In the genomic region with DNA sequence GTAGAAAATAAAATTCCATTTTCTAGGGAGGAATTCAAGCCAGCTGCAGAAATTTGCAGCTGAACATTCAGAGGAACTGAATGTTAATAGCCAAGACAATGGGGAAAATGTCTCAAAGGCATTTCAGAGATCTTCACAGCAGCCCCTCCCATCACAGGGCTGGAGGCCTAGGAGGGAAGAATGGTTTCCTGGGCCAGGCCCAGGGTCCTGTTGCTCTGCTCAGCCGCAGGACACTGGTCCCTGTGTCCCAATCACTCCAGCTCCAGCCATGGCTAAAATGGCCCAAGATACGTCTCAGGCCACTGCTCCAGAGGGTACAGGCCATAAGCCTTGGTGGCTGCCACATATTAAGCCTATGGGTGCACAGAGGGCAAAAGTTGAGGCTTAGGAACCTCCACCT, we compare ENCODE assay signal across 34 cellular contexts.
"Had no signal": no experiment of that assay in that cellular context is flagged by ENCODE, and none has a peak within 500 bp of the region (broad histone marks: within the 10 kb centered on the region; RNA-seq: fewer than 3 reads in every experiment).

No MANE protein-coding gene starts in this region.

- ATAC-seq: activated naive CD4-positive, alpha-beta T cell treated with anti-CD3 and anti-CD28 coated beads, Interleukin-2, amount 50 U/mL, for 72 hours; activated naive CD8-positive, alpha-beta T cell treated with anti-CD3 and anti-CD28 coated beads, Interleukin-2, amount 50 U/mL, for 24 hours; activated T-cell treated with anti-CD3 and anti-CD28 coated beads, Interleukin-2, amount 50 U/mL, for 4 hours; activated T-cell treated with anti-CD3 and anti-CD28 coated beads, Interleukin-2, amount 50 U/mL, for 72 hours; activated T-helper 17 cell treated with anti-CD3 and anti-CD28 coated beads, Interleukin-2, amount 50 U/mL, for 72 hours; body of pancreas had no signal

- H3K4me3 ChIP-seq: adrenal gland, ascending aorta, body of pancreas, breast epithelium, cardiac muscle cell had no signal

- H3K9me3 ChIP-seq: adrenal gland, body of pancreas had no signal

- H3K27me3 ChIP-seq: adrenal gland, ascending aorta, body of pancreas, brain microvascular endothelial cell, breast epithelium, cardiac muscle cell had no signal

- H3K4me1 ChIP-seq: adrenal gland, ascending aorta, body of pancreas, breast epithelium had no signal

- H3K27ac ChIP-seq: adrenal gland, ascending aorta, body of pancreas, brain microvascular endothelial cell, breast epithelium, cardiac muscle cell had no signal

- FAIRE-seq: astrocyte, bronchial epithelial cell had no signal

- DNase-seq: activated effector memory CD4-positive, alpha-beta T cell treated with anti-CD3 and anti-CD28 coated beads, Interleukin-2, amount 50 U/mL, for 16 hours; activated effector memory CD4-positive, alpha-beta T cell treated with Interleukin-2 at 50 U/mL for 16 hours; activated gamma-delta T cell; activated gamma-delta T cell treated with Interleukin-2 at 50 U/mL for 16 hours; activated naive CD4-positive, alpha-beta T cell; activated naive CD4-positive, alpha-beta T cell treated with anti-CD3 and anti-CD28 coated beads for 36 hours; activated naive CD4-positive, alpha-beta T cell treated with anti-CD3 and anti-CD28 coated beads, Interleukin-2, amount 10 ng/mL, durations not matched to agents 7 days and 5 days; activated naive CD4-positive, alpha-beta T cell treated with anti-CD3 and anti-CD28 coated beads, Interleukin-2, amount 50 U/mL, for 16 hours; activated naive CD4-positive, alpha-beta T cell treated with Interleukin-2 at 50 U/mL for 16 hours; activated naive CD8-positive, alpha-beta T cell treated with anti-CD3 and anti-CD28 coated beads for 36 hours; activated naive CD8-positive, alpha-beta T cell treated with anti-CD3 and anti-CD28 coated beads, Interleukin-2, amount 10 ng/mL, durations not matched to agents 7 days and 5 days; activated naive CD8-positive, alpha-beta T cell treated with anti-CD3 and anti-CD28 coated beads, Interleukin-2, amount 50 U/mL, for 24 hours; activated T-cell treated with anti-CD3 and anti-CD28 coated beads, Interleukin-2, amount 50 U/mL, for 1 hour; activated T-cell treated with anti-CD3 and anti-CD28 coated beads, Interleukin-2, amount 50 U/mL, for 24 hours; activated T-cell treated with anti-CD3 and anti-CD28 coated beads, Interleukin-2, amount 50 U/mL, for 4 hours; activated T-cell treated with anti-CD3 and anti-CD28 coated beads, Interleukin-2, amount 50 U/mL, for 48 hours; activated T-cell treated with anti-CD3 and anti-CD28 coated beads, Interleukin-2, amount 50 U/mL, for 72 hours; adrenal gland; amniotic stem cell; amygdala; anterior cingulate cortex; aorta; body of pancreas; brain microvascular endothelial cell; caudate nucleus; central memory CD4-positive, alpha-beta T cell; cerebellar nuclear complex had no signal

- H3K36me3 ChIP-seq: adrenal gland, brain microvascular endothelial cell, breast epithelium, cardiac muscle cell had no signal
